ENCODE assay signal across 21 cellular contexts in genomic region chr3:46897829-46898320, GRCh38. TPM values are rescaled to one million over a fixed set of nuclear protein-coding genes. Genes with fewer than 3 reads are reported as not detected.
DNase-seq lines count a peak whose midpoint lies in the region; ATAC-seq, FAIRE-seq and TF ChIP-seq lines count a peak whose summit lies in the region.
"Had no signal": no experiment of that assay in that cellular context is flagged by ENCODE, and none has a peak within 500 bp of the region (broad histone marks: within the 10 kb centered on the region; RNA-seq: fewer than 3 reads in every experiment).

No MANE protein-coding gene starts in this region.

- H3K79me2 ChIP-seq in GM12878 (ENCODE audit: control insufficient read depth, insufficient read depth, low read length) = no peaks in the 10 kb centered on the region

- H3K4me2 ChIP-seq in BLaER1 = peak overlapping the region; percentile 84
- no peak overlapping the region for H3K4me2 ChIP-seq in GM12878 (ENCODE audit: control insufficient read depth, insufficient read depth)

- no peak overlapping the region for H3K9ac ChIP-seq in BLaER1
- no peak overlapping the region for H3K9ac ChIP-seq in GM12878 (ENCODE audit: control insufficient read depth, insufficient read depth, low read length)

- no peak for TF ChIP-seq EP300 in GM12878 (IDR thresholded peaks at IDR 0.05; ENCODE audit: borderline replicate concordance in 1 of 2, control insufficient read depth in 1 of 2, low read depth in 2 of 2, low read length in 2 of 2)

- peak; percentile 72 for DNase-seq in H7
- no peak for DNase-seq in GM12878 (ENCODE audit: low read depth, low spot score)
- peak; percentile 41 for DNase-seq in lower lobe of right lung
- DNase-seq in islet precursor cell = no peak
- DNase-seq in AG20443 (ENCODE audit: low spot score) = no peak
- no peak for DNase-seq in small intestine
- DNase-seq: activated CD4-positive, alpha-beta T cell treated with anti-CD3 and anti-CD28 coated beads for 4 hours; activated CD8-positive, alpha-beta memory T cell treated with anti-CD3 and anti-CD28 coated beads, Interleukin-2, amount 10 ng/mL, durations not matched to agents 7 days and 5 days; activated effector memory CD4-positive, alpha-beta T cell treated with anti-CD3 and anti-CD28 coated beads, Interleukin-2, amount 50 U/mL, for 16 hours; effector CD8-positive, alpha-beta T cell; NCI-H1436; NCI-H82; stimulated activated naive CD4-positive, alpha-beta T cell had no signal

- H3K27me3 ChIP-seq in BLaER1 = peaks cover 23% of the 10 kb centered on the region
- peaks cover 9% of the 10 kb centered on the region for H3K27me3 ChIP-seq in H7 (ENCODE audit: control insufficient read depth, insufficient read depth, low read length)
- no peaks in the 10 kb centered on the region; a peak in 1 of 4 replicates for H3K27me3 ChIP-seq in GM12878 (replicated peaks in 1 of 2; ENCODE audit: control insufficient read depth in 2 of 2, insufficient read depth in 2 of 2, low read length in 1 of 2)
- H3K27me3 ChIP-seq in lower lobe of right lung (ENCODE audit: low read depth) = peaks cover 21% of the 10 kb centered on the region
- peaks cover 0 to 4% of the 10 kb centered on the region in 2 donors for H3K27me3 ChIP-seq in small intestine (ENCODE audit: control insufficient read depth in 2 of 2, insufficient read depth in 2 of 2, low read length in 2 of 2)
- H3K27me3 ChIP-seq: thyroid gland had no signal

- H3K4me3 ChIP-seq in BLaER1 = 0 out of 2 replicates have a peak overlapping the region, but pooled peaks have one; percentile 25
- no peak overlapping the region for H3K4me3 ChIP-seq in H7 (ENCODE audit: insufficient read depth, low read depth, low read length)
- no peak overlapping the region for H3K4me3 ChIP-seq in GM12878
- H3K4me3 ChIP-seq in lower lobe of right lung = no peak overlapping the region
- no peak overlapping the region for H3K4me3 ChIP-seq in small intestine (ENCODE audit: low read depth in 1 of 2, low read length in 2 of 2)
- H3K4me3 ChIP-seq: thyroid gland had no signal

- no peak for TF ChIP-seq RAD21 in GM12878 (IDR thresholded peaks at IDR 0.05; ENCODE audit: insufficient read depth, low read depth, low read length)

- no TSS peak for BruUV-seq in GM12878 (replicated peaks; lab: Mats Ljungman, UMichigan)

- intact Hi-C loops in GM12878 (cut with micrococcal nuclease; ENCODE audit: unreplicated experiment) = no loop called here
- intact Hi-C loops in lower lobe of right lung (cut with DNase I) = loop anchor here (10.0 kb wide), 1 partner anchor 193 kb away; the partner anchor contains the start of gene TMIE

- no peaks in the 10 kb centered on the region for H3K36me3 ChIP-seq in BLaER1
- H3K36me3 ChIP-seq in H7 (replicated peaks; ENCODE audit: control insufficient read depth, insufficient read depth, low read length) = no peaks in the 10 kb centered on the region
- no peaks in the 10 kb centered on the region for H3K36me3 ChIP-seq in GM12878 (ENCODE audit: control insufficient read depth in 2 of 2, insufficient read depth in 2 of 2, low read length in 1 of 2)
- H3K36me3 ChIP-seq in lower lobe of right lung = no peaks in the 10 kb centered on the region
- no peaks in the 10 kb centered on the region for H3K36me3 ChIP-seq in small intestine (ENCODE audit: control insufficient read depth in 2 of 2, insufficient read depth in 2 of 2, low read length in 2 of 2)
- H3K36me3 ChIP-seq: neutrophil, thyroid gland had no signal

- H3K9me3 ChIP-seq in BLaER1 = no peaks in the 10 kb centered on the region
- H3K9me3 ChIP-seq in GM12878 (replicated peaks; ENCODE audit: control insufficient read depth, insufficient read depth, low read length) = no peaks in the 10 kb centered on the region
- no peaks in the 10 kb centered on the region for H3K9me3 ChIP-seq in lower lobe of right lung
- H3K9me3 ChIP-seq in small intestine (ENCODE audit: control insufficient read depth, low read depth) = no peaks in the 10 kb centered on the region
- H3K9me3 ChIP-seq: neutrophil, thyroid gland had no signal

- 59% methylated on average over 15 of the region's 15 CpGs for WGBS in GM12878 (ENCODE audit: insufficient coverage, insufficient replicate concordance, low lambda C conversion rate, missing lambda C conversion rate)
- 61 to 71% (median 70%) methylated on average over 15 of the region's 15 CpGs for WGBS in small intestine, 3 donors

- POLR2A ChIA-PET in GM12878 (lab: Charles Lee) = no interaction called here

- no peaks in the 10 kb centered on the region for H4K20me1 ChIP-seq in BLaER1
- no peaks in the 10 kb centered on the region for H4K20me1 ChIP-seq in GM12878 (ENCODE audit: control insufficient read depth, insufficient read depth)

- ATAC-seq in GM12878 (peak; percentile 21), lower lobe of right lung (no peak), GM19467 (IDR thresholded peaks at IDR 0.05; ENCODE audit: unreplicated experiment) (no peak)
- ATAC-seq: activated CD8-positive, alpha-beta memory T cell treated with anti-CD3 and anti-CD28 coated beads, Interleukin-2, amount 10 ng/mL, durations not matched to agents 7 days and 5 days; left lobe of liver had no signal

- SMC1A ChIA-PET in GM12878 (lab: Charles Lee; ENCODE audit: uncharacterized antibody, unreplicated experiment) = no interaction called here

- TF ChIP-seq CTCF in GM12878 (IDR thresholded peaks at IDR 0.05 in 2 of 3, conservative IDR thresholded peaks at IDR 0.05 in 1 of 3; ENCODE audit: control insufficient read depth in 2 of 3, extremely low read depth in 1 of 3, insufficient read depth in 1 of 3, low read depth in 3 of 3, low read length in 3 of 3) (peak in 1 of 3 experiments; percentile 24; a peak in 1 of 6 replicates), lower lobe of right lung (IDR thresholded peaks at IDR 0.05) (no peak)

- peaks cover 24% of the 10 kb centered on the region for H3K4me1 ChIP-seq in BLaER1
- no peaks in the 10 kb centered on the region; the same call in 1 of the 2 replicates for H3K4me1 ChIP-seq in GM12878 (ENCODE audit: control insufficient read depth, insufficient read depth, low read length)
- H3K4me1 ChIP-seq in lower lobe of right lung = peaks cover 16% of the 10 kb centered on the region
- no peaks in the 10 kb centered on the region for H3K4me1 ChIP-seq in small intestine (ENCODE audit: control insufficient read depth in 2 of 2, insufficient read depth in 1 of 2, low read depth in 1 of 2, low read length in 1 of 2)

- no peak overlapping the region for H3K27ac ChIP-seq in BLaER1
- no peak overlapping the region for H3K27ac ChIP-seq in GM12878 (ENCODE audit: control insufficient read depth, insufficient read depth)
- H3K27ac ChIP-seq in lower lobe of right lung = no peak overlapping the region
- H3K27ac ChIP-seq in small intestine (ENCODE audit: low read depth in 1 of 2, low read length in 1 of 2) = no peak overlapping the region
- H3K27ac ChIP-seq: neutrophil, thyroid gland had no signal

- no peak overlapping the region for H2AFZ ChIP-seq in GM12878 (ENCODE audit: control insufficient read depth, low read depth, low read length)

- no peak for TF ChIP-seq POLR2A in GM12878 (IDR thresholded peaks at IDR 0.05; ENCODE audit: low read depth, low read length)

- in situ Hi-C loops in GM12878 (cut with MboI) = loop anchor here (5.0 kb wide), 1 partner anchor 186 kb away; no protein-coding TSS in a partner anchor

- no peak for FAIRE-seq in GM12878 (lab: Jason Lieb, UNC)
- FAIRE-seq in small intestine (lab: Jason Lieb, UNC) = no peak
- FAIRE-seq: H54, RCC 7860 had no signal

- CTCF ChIA-PET in GM12878 (lab: Yijun Ruan, JAX) = interaction anchor here (0.9 to 1.0 kb wide), 2 partner anchors 32 to 52 kb away, joined by 3 to 5 read pairs; no protein-coding TSS in a partner anchor

- RAD21 ChIA-PET in GM12878 (lab: Charles Lee; ENCODE audit: unreplicated experiment) = no interaction called here

RNA-seq across cellular contexts. Expression of gene PTH1R, which starts 20.4 kb away (rescaled TPM):
- 32.3 and 35.2 TPM in 2 replicates for total RNA-seq in H7 (2014; rRNA removed; shearing (Covaris generic))
- not detected in 2 replicates for total RNA-seq in GM12878 (2013; cell fraction: nucleolus; rRNA removed)
- total RNA-seq in GM12878 (2014; rRNA removed) (not detected in 2 replicates), GM12878 (2014; rRNA removed; fragmentation: Illumina TruSeq; extraction: Trizol) (not detected in 2 replicates), GM12878 (2021) (not detected in 2 replicates), lower lobe of right lung (14.5 TPM)
- polyA plus RNA-seq in GM12878 (2011; ENCODE audit: low read depth) = not detected
- polyA plus RNA-seq in GM12878 (2011; rRNA removed) (not detected in 2 replicates), GM12878 (2014; fragmentation: Illumina TruSeq; extraction: Trizol) (not detected in 2 replicates), GM12878 (2014; fragmentation: Nextera tagmentation; extraction: Ambion mirVana) (not detected), GM12878 (2014; rRNA removed) (0.20 TPM in 1 of 2 replicates, not detected in the other), GM12878 (2016; fragmentation: Nextera tagmentation; extraction: Ambion mirVana) (not detected), small intestine (1 to 10 TPM in 2 of 3 donors, under 1 TPM in 1; 0.67 to 5.4 (median 1.6) TPM)
- polyA plus RNA-seq in GM12878 (2011; cell fraction: cytosol; rRNA removed) = 0.03 and 0.13 TPM in 2 replicates
- polyA plus RNA-seq in GM12878 (2011; cell fraction: nucleus; rRNA removed) = 0.61 and 1.2 TPM in 2 replicates
- polyA plus RNA-seq in GM12878 (2012) = 0.22 TPM in 1 of 2 replicates, not detected in the other
- not detected in 2 replicates for polyA minus RNA-seq in GM12878 (2011; rRNA and poly(A)+ RNA removed)
- not detected in 2 replicates for polyA minus RNA-seq in GM12878 (2011; cell fraction: cytosol; rRNA and poly(A)+ RNA removed)
- polyA minus RNA-seq in GM12878 (2011; cell fraction: nucleus; rRNA and poly(A)+ RNA removed) = not detected in 2 replicates
- total RNA-seq: activated CD8-positive, alpha-beta memory T cell treated with anti-CD3 and anti-CD28 coated beads, Interleukin-2, amount 10 ng/mL, durations not matched to agents 7 days and 5 days; MCF 10A had no signal

RNA-seq across cellular contexts. Expression of gene MYL3, which starts 34.6 kb away (rescaled TPM):
- total RNA-seq in H7 (2014; rRNA removed; shearing (Covaris generic)) = 3.0 and 4.1 TPM in 2 replicates
- not detected in 2 replicates for total RNA-seq in GM12878 (2013; cell fraction: nucleolus; rRNA removed)
- not detected in 2 replicates for total RNA-seq in GM12878 (2014; rRNA removed)
- total RNA-seq in GM12878 (2014; rRNA removed; fragmentation: Illumina TruSeq; extraction: Trizol) = not detected in 2 replicates
- total RNA-seq in GM12878 (2021) = not detected in 2 replicates
- not detected for polyA plus RNA-seq in GM12878 (2011; ENCODE audit: low read depth)
- polyA plus RNA-seq in GM12878 (2011; rRNA removed) = not detected in 2 replicates
- polyA plus RNA-seq in GM12878 (2011; cell fraction: cytosol; rRNA removed) = 0.15 TPM in 1 of 2 replicates, not detected in the other
- not detected in 2 replicates for polyA plus RNA-seq in GM12878 (2011; cell fraction: nucleus; rRNA removed)
- polyA plus RNA-seq in GM12878 (2012) = 0.15 TPM in 1 of 2 replicates, not detected in the other
- polyA plus RNA-seq in GM12878 (2014; fragmentation: Illumina TruSeq; extraction: Trizol) = not detected in 2 replicates
- not detected for polyA plus RNA-seq in GM12878 (2014; fragmentation: Nextera tagmentation; extraction: Ambion mirVana)
- polyA plus RNA-seq in GM12878 (2014; rRNA removed) = not detected in 2 replicates
- under 1 TPM in 1 of 2 experiments, not detected in 1; 0.40 TPM for polyA plus RNA-seq in GM12878 (2016; fragmentation: Nextera tagmentation; extraction: Ambion mirVana)
- not detected in 2 replicates for polyA minus RNA-seq in GM12878 (2011; rRNA and poly(A)+ RNA removed)
- not detected in 2 replicates for polyA minus RNA-seq in GM12878 (2011; cell fraction: cytosol; rRNA and poly(A)+ RNA removed)
- not detected in 2 replicates for polyA minus RNA-seq in GM12878 (2011; cell fraction: nucleus; rRNA and poly(A)+ RNA removed)
- total RNA-seq in lower lobe of right lung = 2.0 TPM
- polyA plus RNA-seq in small intestine = 10 to 100 TPM in 1 of 3 donors, 1 to 10 TPM in 2; 1.4 to 81.6 (median 9.2) TPM
- total RNA-seq: activated CD8-positive, alpha-beta memory T cell treated with anti-CD3 and anti-CD28 coated beads, Interleukin-2, amount 10 ng/mL, durations not matched to agents 7 days and 5 days; MCF 10A had no signal

Comparison
In these comparisons a context has a peak if more than half of its experiments do, and no peak if none do; other contexts are left out.
1. DNase-seq: peak in H7 (single experiment) and lower lobe of right lung (single experiment); none in GM12878 (single experiment), islet precursor cell (single experiment), AG20443 (single experiment) and small intestine (single experiment).
2. RNA of gene PTH1R, which starts 20.4 kb away (total RNA-seq): 32.3 to 35.2 TPM in H7 and 14.5 TPM in lower lobe of right lung (single experiment); not detected in GM12878; every median in the first group is over 10 times any median in the second.